ENCODE assay signal across 1 cellular context in genomic region chr20:44209691-44210421, GRCh38.
TF ChIP-seq lines count a peak whose summit lies in the region.

No MANE protein-coding gene starts in this region.

TF ChIP-seq in K562, 482 proteins besides CTCF, POLR2A, EP300 and RAD21 (continued from another document):
- TF ChIP-seq MLLT1 (IDR thresholded peaks at IDR 0.05) (0 out of 4 replicates have a peak, but pooled peaks of 1 of the 2 experiments have one; percentile 80), E2F6 (IDR thresholded peaks at IDR 0.05; ENCODE audit: borderline replicate concordance in 1 of 2, extremely low read depth in 1 of 2, insufficient read depth in 1 of 2, insufficient read length in 1 of 2, low read depth in 1 of 2, low read length in 1 of 2, poor library complexity in 1 of 2, severe bottlenecking in 1 of 2) (no peak), GATA2 (CRISPR knock-in tag; IDR thresholded peaks at IDR 0.05) (no peak)
